ENCODE assay signal across 21 cellular contexts in genomic region chr7:137073571-137074325, GRCh38.
DNase-seq lines count a peak whose midpoint lies in the region; ATAC-seq and TF ChIP-seq lines count a peak whose summit lies in the region.
"Had no signal": no experiment of that assay in that cellular context is flagged by ENCODE, and none has a peak within 500 bp of the region (broad histone marks: within the 10 kb centered on the region; RNA-seq: fewer than 3 reads in every experiment).

No MANE protein-coding gene starts in this region.

- H3K27ac ChIP-seq in mesodermal cell (ENCODE audit: low read depth, low read length, severe bottlenecking), result peak overlapping the region; percentile 25

- no peaks in the 10 kb centered on the region for H3K9me3 ChIP-seq in mesodermal cell (ENCODE audit: control insufficient read depth, low read length)

- CTCF ChIA-PET in activated CD8-positive, alpha-beta memory T cell treated with anti-CD3 and anti-CD28 coated beads, Interleukin-2, amount 10 ng/mL, durations not matched to agents 7 days and 5 days (lab: Charles Lee), result no interaction called here

- no peaks in the 10 kb centered on the region for H3K27me3 Mint-ChIP-seq in chondrocyte (ENCODE audit: low read depth)
- no peaks in the 10 kb centered on the region for H3K27me3 Mint-ChIP-seq in activated CD8-positive, alpha-beta memory T cell treated with anti-CD3 and anti-CD28 coated beads, Interleukin-2, amount 10 ng/mL, durations not matched to agents 7 days and 5 days
- no peaks in the 10 kb centered on the region for H3K27me3 Mint-ChIP-seq in activated naive CD8-positive, alpha-beta T cell treated with anti-CD3 and anti-CD28 coated beads, Interleukin-2, amount 50 U/mL, for 24 hours
- H3K27me3 Mint-ChIP-seq: type B pancreatic cell had no signal

- DNase-seq in AG08396 (ENCODE audit: low spot score) (peak; percentile 14), HS-27A (ENCODE audit: low read depth) (peak; percentile 4), chondrocyte (ENCODE audit: low spot score) (no peak), foreskin melanocyte (no peak), HuH-7.5 (ENCODE audit: low spot score) (no peak)
- DNase-seq in activated CD8-positive, alpha-beta memory T cell treated with anti-CD3 and anti-CD28 coated beads, Interleukin-2, amount 10 ng/mL, durations not matched to agents 7 days and 5 days, result no peak
- no peak for DNase-seq in activated naive CD8-positive, alpha-beta T cell treated with anti-CD3 and anti-CD28 coated beads, Interleukin-2, amount 50 U/mL, for 24 hours
- DNase-seq: ACHN; activated CD4-positive, CD25-positive, alpha-beta regulatory T cell treated with anti-CD3 and anti-CD28 coated beads, Interleukin-2, amount 50 U/mL, for 72 hours; anterior cingulate cortex; cortex of kidney; erythroblast; hippocampal formation; midbrain; NCI-H2081 treated with DMSO at 0.1 percent for 48 hours; NCI-H524 treated with DMSO at 0.1 percent for 48 hours; stimulated activated naive CD8-positive, alpha-beta T cell treated with anti-CD3 and anti-CD28 coated beads, Interleukin-15, Interleukin-2, amounts not matched to agents 100 U/mL and 50 U/mL, for 24 hours; T-helper 9 cell had no signal

- peaks cover 31% of the 10 kb centered on the region for H3K4me1 Mint-ChIP-seq in chondrocyte (ENCODE audit: low read depth)
- no peaks in the 10 kb centered on the region for H3K4me1 Mint-ChIP-seq in activated CD8-positive, alpha-beta memory T cell treated with anti-CD3 and anti-CD28 coated beads, Interleukin-2, amount 10 ng/mL, durations not matched to agents 7 days and 5 days
- no peaks in the 10 kb centered on the region for H3K4me1 Mint-ChIP-seq in activated naive CD8-positive, alpha-beta T cell treated with anti-CD3 and anti-CD28 coated beads, Interleukin-2, amount 50 U/mL, for 24 hours

- no peak overlapping the region for H3K4me3 ChIP-seq in mesodermal cell (ENCODE audit: extremely low read depth, insufficient read depth, low read length, poor library complexity, severe bottlenecking)

- no peaks in the 10 kb centered on the region for H3K36me3 Mint-ChIP-seq in chondrocyte (ENCODE audit: low read depth)
- H3K36me3 Mint-ChIP-seq in activated CD8-positive, alpha-beta memory T cell treated with anti-CD3 and anti-CD28 coated beads, Interleukin-2, amount 10 ng/mL, durations not matched to agents 7 days and 5 days, result no peaks in the 10 kb centered on the region
- H3K36me3 Mint-ChIP-seq in activated naive CD8-positive, alpha-beta T cell treated with anti-CD3 and anti-CD28 coated beads, Interleukin-2, amount 50 U/mL, for 24 hours (ENCODE audit: low read depth), result no peaks in the 10 kb centered on the region
- H3K36me3 Mint-ChIP-seq: type B pancreatic cell had no signal

- H3K36me3 ChIP-seq in mesodermal cell (ENCODE audit: control insufficient read depth, insufficient read depth, low read length), result no peaks in the 10 kb centered on the region

- H3K9me3 Mint-ChIP-seq in chondrocyte (ENCODE audit: low read depth), result no peaks in the 10 kb centered on the region
- peaks cover 7% of the 10 kb centered on the region for H3K9me3 Mint-ChIP-seq in activated CD8-positive, alpha-beta memory T cell treated with anti-CD3 and anti-CD28 coated beads, Interleukin-2, amount 10 ng/mL, durations not matched to agents 7 days and 5 days (ENCODE audit: low read depth)
- peaks cover 4% of the 10 kb centered on the region for H3K9me3 Mint-ChIP-seq in activated naive CD8-positive, alpha-beta T cell treated with anti-CD3 and anti-CD28 coated beads, Interleukin-2, amount 50 U/mL, for 24 hours
- H3K9me3 Mint-ChIP-seq: type B pancreatic cell had no signal

- ATAC-seq in activated CD8-positive, alpha-beta memory T cell treated with anti-CD3 and anti-CD28 coated beads, Interleukin-2, amount 10 ng/mL, durations not matched to agents 7 days and 5 days, result no peak
- ATAC-seq in activated naive CD8-positive, alpha-beta T cell treated with anti-CD3 and anti-CD28 coated beads, Interleukin-2, amount 50 U/mL, for 24 hours, result no peak
- ATAC-seq: stimulated activated naive CD8-positive, alpha-beta T cell treated with anti-CD3 and anti-CD28 coated beads, Interleukin-15, Interleukin-2, amounts not matched to agents 100 U/mL and 50 U/mL, for 24 hours had no signal

- H3K27ac Mint-ChIP-seq in chondrocyte (ENCODE audit: unreplicated experiment), result peak overlapping the region; percentile 45
- no peak overlapping the region for H3K27ac Mint-ChIP-seq in activated CD8-positive, alpha-beta memory T cell treated with anti-CD3 and anti-CD28 coated beads, Interleukin-2, amount 10 ng/mL, durations not matched to agents 7 days and 5 days
- H3K27ac Mint-ChIP-seq in activated naive CD8-positive, alpha-beta T cell treated with anti-CD3 and anti-CD28 coated beads, Interleukin-2, amount 50 U/mL, for 24 hours, result no peak overlapping the region
- H3K27ac Mint-ChIP-seq: activated T-helper 2 cell treated with anti-CD3 and anti-CD28 coated beads, Interferon-gamma antibody, Interleukin-2, Interleukin-4, amounts not matched to agents 10 μg/mL and 5 μg/mL and 100 μg/mL, durations not matched to agents 14 hours and 24 hours and 36 hours; type B pancreatic cell had no signal

- peaks cover 6% of the 10 kb centered on the region for H3K4me1 ChIP-seq in mesodermal cell (ENCODE audit: control insufficient read depth, insufficient read depth, low read length, poor library complexity, severe bottlenecking)

- H3K4me3 Mint-ChIP-seq in chondrocyte (ENCODE audit: unreplicated experiment), result no peak overlapping the region
- H3K4me3 Mint-ChIP-seq in activated CD8-positive, alpha-beta memory T cell treated with anti-CD3 and anti-CD28 coated beads, Interleukin-2, amount 10 ng/mL, durations not matched to agents 7 days and 5 days, result no peak overlapping the region
- no peak overlapping the region for H3K4me3 Mint-ChIP-seq in activated naive CD8-positive, alpha-beta T cell treated with anti-CD3 and anti-CD28 coated beads, Interleukin-2, amount 50 U/mL, for 24 hours
- H3K4me3 Mint-ChIP-seq: type B pancreatic cell had no signal

- no CpG with 5 or more reads among the region's 3 CpGs for WGBS in mesodermal cell (ENCODE audit: insufficient coverage in 2 of 2), 2 experiments

- no peak for TF ChIP-seq CTCF in chondrocyte (IDR thresholded peaks at IDR 0.05)

Comparison
In these comparisons a context has a peak if more than half of its experiments do, and no peak if none do; other contexts are left out.
1. DNase-seq: peak in AG08396 (single experiment) and HS-27A (single experiment); none in chondrocyte (single experiment), foreskin melanocyte (single experiment), HuH-7.5 (single experiment), activated CD8-positive, alpha-beta memory T cell treated with anti-CD3 and anti-CD28 coated beads, Interleukin-2, amount 10 ng/mL, durations not matched to agents 7 days and 5 days (single experiment) and activated naive CD8-positive, alpha-beta T cell treated with anti-CD3 and anti-CD28 coated beads, Interleukin-2, amount 50 U/mL, for 24 hours (single experiment).